18 cellular contexts compared by ENCODE assay signal in genomic region chr1:241081473-241081872, GRCh38.
"Had no signal": no experiment of that assay in that cellular context is flagged by ENCODE, and none has a peak within 500 bp of the region (broad histone marks: within the 10 kb centered on the region; RNA-seq: fewer than 3 reads in every experiment).

No MANE protein-coding gene starts in this region.

- H3K36me3 Mint-ChIP-seq: naive thymus-derived CD4-positive, alpha-beta T cell; stimulated activated naive B cell treated with anti-CD40 and anti-IgM and Interleukin-4, amounts not matched to agents 10 μg/mL and 1 μg/mL and 100 μg/mL, for 72 hours had no signal

- H3K27ac ChIP-seq: heart left ventricle, parathyroid adenoma, tibial artery, uterus had no signal

- H3K27ac Mint-ChIP-seq: activated naive CD4-positive, alpha-beta T cell treated with anti-CD3 and anti-CD28 coated beads for 36 hours; activated naive CD8-positive, alpha-beta T cell treated with anti-CD3 and anti-CD28 coated beads, Interleukin-2, amount 50 U/mL, for 24 hours; activated T-helper 2 cell treated with anti-CD3 and anti-CD28 coated beads, Interferon-gamma antibody, Interleukin-2, Interleukin-4, amounts not matched to agents 10 μg/mL and 5 μg/mL and 100 μg/mL, durations not matched to agents 14 hours and 24 hours and 36 hours; naive thymus-derived CD4-positive, alpha-beta T cell; stimulated activated naive B cell treated with anti-CD40 and anti-IgM and Interleukin-4, amounts not matched to agents 10 μg/mL and 1 μg/mL and 100 μg/mL, for 72 hours had no signal

- H3K4me1 ChIP-seq: heart left ventricle, parathyroid adenoma, tibial artery, uterus had no signal

- H3K9me3 Mint-ChIP-seq: activated naive CD4-positive, alpha-beta T cell treated with anti-CD3 and anti-CD28 coated beads for 36 hours; activated naive CD8-positive, alpha-beta T cell treated with anti-CD3 and anti-CD28 coated beads, Interleukin-2, amount 50 U/mL, for 24 hours; activated T-helper 2 cell treated with anti-CD3 and anti-CD28 coated beads, Interferon-gamma antibody, Interleukin-2, Interleukin-4, amounts not matched to agents 10 μg/mL and 5 μg/mL and 100 μg/mL, durations not matched to agents 14 hours and 24 hours and 36 hours; stimulated activated naive B cell treated with anti-CD40 and anti-IgM and Interleukin-4, amounts not matched to agents 10 μg/mL and 1 μg/mL and 100 μg/mL, for 72 hours had no signal

- H3K27me3 ChIP-seq: heart left ventricle, tibial artery, uterus had no signal

- H3K9me3 ChIP-seq: heart left ventricle, mucosa of descending colon, tibial artery, uterus had no signal

- H3K4me1 Mint-ChIP-seq: activated naive CD8-positive, alpha-beta T cell treated with anti-CD3 and anti-CD28 coated beads, Interleukin-2, amount 50 U/mL, for 24 hours; naive thymus-derived CD4-positive, alpha-beta T cell; stimulated activated naive B cell treated with anti-CD40 and anti-IgM and Interleukin-4, amounts not matched to agents 10 μg/mL and 1 μg/mL and 100 μg/mL, for 72 hours had no signal

- H3K4me3 Mint-ChIP-seq: activated naive CD4-positive, alpha-beta T cell treated with anti-CD3 and anti-CD28 coated beads for 36 hours; activated naive CD8-positive, alpha-beta T cell treated with anti-CD3 and anti-CD28 coated beads, Interleukin-2, amount 50 U/mL, for 24 hours; naive thymus-derived CD4-positive, alpha-beta T cell; stimulated activated naive B cell treated with anti-CD40 and anti-IgM and Interleukin-4, amounts not matched to agents 10 μg/mL and 1 μg/mL and 100 μg/mL, for 72 hours had no signal

- DNase-seq: activated CD4-positive, alpha-beta T cell treated with anti-CD3 and anti-CD28 coated beads, Interleukin-2, amount 50 U/mL, for 4 hours; activated CD4-positive, CD25-positive, alpha-beta regulatory T cell treated with anti-CD3 and anti-CD28 coated beads, Interleukin-2, amount 50 U/mL, for 72 hours; activated naive CD4-positive, alpha-beta T cell treated with anti-CD3 and anti-CD28 coated beads for 36 hours; activated naive CD8-positive, alpha-beta T cell treated with anti-CD3 and anti-CD28 coated beads, Interleukin-2, amount 50 U/mL, for 24 hours; erythroblast; foreskin melanocyte; heart left ventricle; mucosa of descending colon; naive thymus-derived CD4-positive, alpha-beta T cell; stimulated activated CD4-positive, alpha-beta T cell treated with anti-CD3 and anti-CD28 coated beads, Interleukin-4, amount 100 ng/mL, for 1 hour; stimulated activated naive B cell treated with anti-CD40 and anti-IgM and Interleukin-4, amounts not matched to agents 10 μg/mL and 1 μg/mL and 100 μg/mL, for 72 hours; T-helper 1 cell; T1000; tibial artery; uterus had no signal

- H3K27me3 Mint-ChIP-seq: activated naive CD8-positive, alpha-beta T cell treated with anti-CD3 and anti-CD28 coated beads, Interleukin-2, amount 50 U/mL, for 24 hours; naive thymus-derived CD4-positive, alpha-beta T cell had no signal

- H3K36me3 ChIP-seq: heart left ventricle, tibial artery, uterus had no signal

- ATAC-seq: activated naive CD8-positive, alpha-beta T cell treated with anti-CD3 and anti-CD28 coated beads, Interleukin-2, amount 50 U/mL, for 24 hours; heart left ventricle; mucosa of descending colon; naive thymus-derived CD4-positive, alpha-beta T cell; stimulated activated naive B cell treated with anti-CD40 and anti-IgM and Interleukin-4, amounts not matched to agents 10 μg/mL and 1 μg/mL and 100 μg/mL, for 72 hours had no signal

- H3K4me3 ChIP-seq: heart left ventricle, lung, mucosa of descending colon, tibial artery, uterus had no signal
